Comparison of ENCODE assay signal across 1 cellular context in the genomic region with DNA sequence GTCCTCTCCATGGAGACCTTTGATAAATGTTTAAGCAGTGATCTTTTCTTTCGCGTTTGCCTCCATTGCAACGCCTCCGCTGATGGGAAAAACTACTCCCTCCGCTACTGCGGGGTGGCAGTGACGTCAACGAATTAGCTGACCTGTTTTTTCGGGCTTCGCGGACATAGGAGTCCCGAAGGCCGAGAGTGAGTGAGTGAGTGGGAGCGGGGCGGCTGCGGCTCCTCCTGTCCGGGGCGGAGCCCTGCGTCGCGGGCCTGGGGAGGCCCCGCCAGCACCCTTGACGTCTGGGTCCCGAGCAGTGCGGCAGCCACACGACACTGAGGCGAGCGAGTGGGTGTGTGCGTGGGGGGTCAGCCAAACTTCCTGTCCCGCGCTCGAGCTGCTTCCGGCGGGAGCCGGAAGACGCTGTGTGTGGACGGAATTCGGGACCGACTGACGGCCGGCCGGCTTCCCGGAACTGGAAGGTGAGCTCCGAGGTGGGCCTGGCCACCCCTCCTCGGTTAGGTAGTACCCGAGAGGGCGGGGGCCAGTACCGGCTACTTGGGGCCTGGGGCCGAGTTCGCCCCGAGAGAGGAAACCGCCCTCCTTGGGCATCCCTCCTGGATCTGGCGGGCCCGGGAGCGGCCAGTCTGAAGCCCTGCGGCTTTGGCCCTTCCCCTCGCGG.
TF ChIP-seq lines count a peak whose summit lies in the region.

A gene with protein sequence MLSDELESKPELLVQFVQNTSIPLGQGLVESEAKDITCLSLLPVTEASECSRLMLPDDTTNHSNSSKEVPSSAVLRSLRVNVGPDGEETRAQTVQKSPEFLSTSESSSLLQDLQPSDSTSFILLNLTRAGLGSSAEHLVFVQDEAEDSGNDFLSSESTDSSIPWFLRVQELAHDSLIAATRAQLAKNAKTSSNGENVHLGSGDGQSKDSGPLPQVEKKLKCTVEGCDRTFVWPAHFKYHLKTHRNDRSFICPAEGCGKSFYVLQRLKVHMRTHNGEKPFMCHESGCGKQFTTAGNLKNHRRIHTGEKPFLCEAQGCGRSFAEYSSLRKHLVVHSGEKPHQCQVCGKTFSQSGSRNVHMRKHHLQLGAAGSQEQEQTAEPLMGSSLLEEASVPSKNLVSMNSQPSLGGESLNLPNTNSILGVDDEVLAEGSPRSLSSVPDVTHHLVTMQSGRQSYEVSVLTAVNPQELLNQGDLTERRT (plus strand): TSS at position 411 of the 667 bp plus-strand sequence. CDS start 5,317 bp downstream, outside the sequence.

TF ChIP-seq in GM12878, 131 proteins besides CTCF, POLR2A, EP300 and RAD21 (continued from another document):
- no peak for TF ChIP-seq ZNF274 (IDR thresholded peaks at IDR 0.05; ENCODE audit: insufficient read depth, insufficient read length)
- TF ChIP-seq, protein P1, sequence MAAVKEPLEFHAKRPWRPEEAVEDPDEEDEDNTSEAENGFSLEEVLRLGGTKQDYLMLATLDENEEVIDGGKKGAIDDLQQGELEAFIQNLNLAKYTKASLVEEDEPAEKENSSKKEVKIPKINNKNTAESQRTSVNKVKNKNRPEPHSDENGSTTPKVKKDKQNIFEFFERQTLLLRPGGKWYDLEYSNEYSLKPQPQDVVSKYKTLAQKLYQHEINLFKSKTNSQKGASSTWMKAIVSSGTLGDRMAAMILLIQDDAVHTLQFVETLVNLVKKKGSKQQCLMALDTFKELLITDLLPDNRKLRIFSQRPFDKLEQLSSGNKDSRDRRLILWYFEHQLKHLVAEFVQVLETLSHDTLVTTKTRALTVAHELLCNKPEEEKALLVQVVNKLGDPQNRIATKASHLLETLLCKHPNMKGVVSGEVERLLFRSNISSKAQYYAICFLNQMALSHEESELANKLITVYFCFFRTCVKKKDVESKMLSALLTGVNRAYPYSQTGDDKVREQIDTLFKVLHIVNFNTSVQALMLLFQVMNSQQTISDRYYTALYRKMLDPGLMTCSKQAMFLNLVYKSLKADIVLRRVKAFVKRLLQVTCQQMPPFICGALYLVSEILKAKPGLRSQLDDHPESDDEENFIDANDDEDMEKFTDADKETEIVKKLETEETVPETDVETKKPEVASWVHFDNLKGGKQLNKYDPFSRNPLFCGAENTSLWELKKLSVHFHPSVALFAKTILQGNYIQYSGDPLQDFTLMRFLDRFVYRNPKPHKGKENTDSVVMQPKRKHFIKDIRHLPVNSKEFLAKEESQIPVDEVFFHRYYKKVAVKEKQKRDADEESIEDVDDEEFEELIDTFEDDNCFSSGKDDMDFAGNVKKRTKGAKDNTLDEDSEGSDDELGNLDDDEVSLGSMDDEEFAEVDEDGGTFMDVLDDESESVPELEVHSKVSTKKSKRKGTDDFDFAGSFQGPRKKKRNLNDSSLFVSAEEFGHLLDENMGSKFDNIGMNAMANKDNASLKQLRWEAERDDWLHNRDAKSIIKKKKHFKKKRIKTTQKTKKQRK (IDR thresholded peaks at IDR 0.05; ENCODE audit: low read depth, low read length): no peak
- peak; percentile 70 to 83; a peak in 3 of 4 replicates for TF ChIP-seq IKZF2 (IDR thresholded peaks at IDR 0.05)
- TF ChIP-seq, protein P2, sequence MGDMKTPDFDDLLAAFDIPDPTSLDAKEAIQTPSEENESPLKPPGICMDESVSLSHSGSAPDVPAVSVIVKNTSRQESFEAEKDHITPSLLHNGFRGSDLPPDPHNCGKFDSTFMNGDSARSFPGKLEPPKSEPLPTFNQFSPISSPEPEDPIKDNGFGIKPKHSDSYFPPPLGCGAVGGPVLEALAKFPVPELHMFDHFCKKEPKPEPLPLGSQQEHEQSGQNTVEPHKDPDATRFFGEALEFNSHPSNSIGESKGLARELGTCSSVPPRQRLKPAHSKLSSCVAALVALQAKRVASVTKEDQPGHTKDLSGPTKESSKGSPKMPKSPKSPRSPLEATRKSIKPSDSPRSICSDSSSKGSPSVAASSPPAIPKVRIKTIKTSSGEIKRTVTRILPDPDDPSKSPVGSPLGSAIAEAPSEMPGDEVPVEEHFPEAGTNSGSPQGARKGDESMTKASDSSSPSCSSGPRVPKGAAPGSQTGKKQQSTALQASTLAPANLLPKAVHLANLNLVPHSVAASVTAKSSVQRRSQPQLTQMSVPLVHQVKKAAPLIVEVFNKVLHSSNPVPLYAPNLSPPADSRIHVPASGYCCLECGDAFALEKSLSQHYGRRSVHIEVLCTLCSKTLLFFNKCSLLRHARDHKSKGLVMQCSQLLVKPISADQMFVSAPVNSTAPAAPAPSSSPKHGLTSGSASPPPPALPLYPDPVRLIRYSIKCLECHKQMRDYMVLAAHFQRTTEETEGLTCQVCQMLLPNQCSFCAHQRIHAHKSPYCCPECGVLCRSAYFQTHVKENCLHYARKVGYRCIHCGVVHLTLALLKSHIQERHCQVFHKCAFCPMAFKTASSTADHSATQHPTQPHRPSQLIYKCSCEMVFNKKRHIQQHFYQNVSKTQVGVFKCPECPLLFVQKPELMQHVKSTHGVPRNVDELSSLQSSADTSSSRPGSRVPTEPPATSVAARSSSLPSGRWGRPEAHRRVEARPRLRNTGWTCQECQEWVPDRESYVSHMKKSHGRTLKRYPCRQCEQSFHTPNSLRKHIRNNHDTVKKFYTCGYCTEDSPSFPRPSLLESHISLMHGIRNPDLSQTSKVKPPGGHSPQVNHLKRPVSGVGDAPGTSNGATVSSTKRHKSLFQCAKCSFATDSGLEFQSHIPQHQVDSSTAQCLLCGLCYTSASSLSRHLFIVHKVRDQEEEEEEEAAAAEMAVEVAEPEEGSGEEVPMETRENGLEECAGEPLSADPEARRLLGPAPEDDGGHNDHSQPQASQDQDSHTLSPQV (IDR thresholded peaks at IDR 0.05): peak; percentile 15; the same call in 1 of the 2 replicates
- TF ChIP-seq RBBP5 (conservative IDR thresholded peaks at IDR 0.05): no peak
- TF ChIP-seq NBN (IDR thresholded peaks at IDR 0.05): peak; percentile 90
- no peak for TF ChIP-seq TCF3 (IDR thresholded peaks at IDR 0.05; ENCODE audit: borderline replicate concordance, insufficient read depth, low read depth, low read length)
- TF ChIP-seq SMAD1 (IDR thresholded peaks at IDR 0.05; ENCODE audit: low read depth, partially characterized antibody): peak; percentile 33
- no peak for TF ChIP-seq JUND (IDR thresholded peaks at IDR 0.05; ENCODE audit: low read depth, low read length)
- TF ChIP-seq RAD51 (IDR thresholded peaks at IDR 0.05): no peak
- TF ChIP-seq, protein P3, sequence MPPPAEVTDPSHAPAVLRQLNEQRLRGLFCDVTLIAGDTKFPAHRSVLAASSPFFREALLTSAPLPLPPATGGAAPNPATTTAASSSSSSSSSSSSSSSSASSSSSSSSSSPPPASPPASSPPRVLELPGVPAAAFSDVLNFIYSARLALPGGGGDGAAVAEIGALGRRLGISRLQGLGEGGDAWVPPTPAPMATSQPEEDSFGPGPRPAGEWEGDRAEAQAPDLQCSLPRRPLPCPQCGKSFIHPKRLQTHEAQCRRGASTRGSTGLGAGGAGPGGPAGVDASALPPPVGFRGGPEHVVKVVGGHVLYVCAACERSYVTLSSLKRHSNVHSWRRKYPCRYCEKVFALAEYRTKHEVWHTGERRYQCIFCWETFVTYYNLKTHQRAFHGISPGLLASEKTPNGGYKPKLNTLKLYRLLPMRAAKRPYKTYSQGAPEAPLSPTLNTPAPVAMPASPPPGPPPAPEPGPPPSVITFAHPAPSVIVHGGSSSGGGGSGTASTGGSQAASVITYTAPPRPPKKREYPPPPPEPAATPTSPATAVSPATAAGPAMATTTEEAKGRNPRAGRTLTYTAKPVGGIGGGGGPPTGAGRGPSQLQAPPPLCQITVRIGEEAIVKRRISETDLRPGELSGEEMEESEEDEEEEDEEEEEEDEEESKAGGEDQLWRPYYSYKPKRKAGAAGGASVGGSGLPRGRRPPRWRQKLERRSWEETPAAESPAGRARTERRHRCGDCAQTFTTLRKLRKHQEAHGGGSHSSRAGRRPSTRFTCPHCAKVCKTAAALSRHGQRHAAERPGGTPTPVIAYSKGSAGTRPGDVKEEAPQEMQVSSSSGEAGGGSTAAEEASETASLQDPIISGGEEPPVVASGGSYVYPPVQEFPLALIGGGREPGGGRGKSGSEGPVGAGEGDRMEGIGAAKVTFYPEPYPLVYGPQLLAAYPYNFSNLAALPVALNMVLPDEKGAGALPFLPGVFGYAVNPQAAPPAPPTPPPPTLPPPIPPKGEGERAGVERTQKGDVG (CRISPR knock-in tag; IDR thresholded peaks at IDR 0.05): no peak
- TF ChIP-seq, protein P4, sequence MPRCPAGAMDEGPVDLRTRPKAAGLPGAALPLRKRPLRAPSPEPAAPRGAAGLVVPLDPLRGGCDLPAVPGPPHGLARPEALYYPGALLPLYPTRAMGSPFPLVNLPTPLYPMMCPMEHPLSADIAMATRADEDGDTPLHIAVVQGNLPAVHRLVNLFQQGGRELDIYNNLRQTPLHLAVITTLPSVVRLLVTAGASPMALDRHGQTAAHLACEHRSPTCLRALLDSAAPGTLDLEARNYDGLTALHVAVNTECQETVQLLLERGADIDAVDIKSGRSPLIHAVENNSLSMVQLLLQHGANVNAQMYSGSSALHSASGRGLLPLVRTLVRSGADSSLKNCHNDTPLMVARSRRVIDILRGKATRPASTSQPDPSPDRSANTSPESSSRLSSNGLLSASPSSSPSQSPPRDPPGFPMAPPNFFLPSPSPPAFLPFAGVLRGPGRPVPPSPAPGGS (IDR thresholded peaks at IDR 0.05; ENCODE audit: borderline replicate concordance, insufficient read depth, low read depth, low read length, poor library complexity, severe bottlenecking): peak; percentile 73
- TF ChIP-seq, protein P5, sequence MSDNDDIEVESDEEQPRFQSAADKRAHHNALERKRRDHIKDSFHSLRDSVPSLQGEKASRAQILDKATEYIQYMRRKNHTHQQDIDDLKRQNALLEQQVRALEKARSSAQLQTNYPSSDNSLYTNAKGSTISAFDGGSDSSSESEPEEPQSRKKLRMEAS (IDR thresholded peaks at IDR 0.05; ENCODE audit: low read depth, low read length): peak; percentile 64; the same call in 1 of the 2 replicates
- TF ChIP-seq SUPT20H (IDR thresholded peaks at IDR 0.05; ENCODE audit: borderline replicate concordance, control insufficient read depth, low read depth, low read length): no peak
